22 cellular contexts compared by ENCODE assay signal in genomic region chr3:126340943-126341754, GRCh38. TPM values are rescaled to one million over a fixed set of nuclear protein-coding genes. Genes with fewer than 3 reads are reported as not detected.
DNase-seq lines count a peak whose midpoint lies in the region; ATAC-seq and TF ChIP-seq lines count a peak whose summit lies in the region.
"Had no signal": no experiment of that assay in that cellular context is flagged by ENCODE, and none has a peak within 500 bp of the region (broad histone marks: within the 10 kb centered on the region; RNA-seq: fewer than 3 reads in every experiment).

No MANE protein-coding gene starts in this region.

- ATAC-seq in natural killer cell, result no peak
- no peak for ATAC-seq in natural killer cell treated with Interleukin-12 subunit alpha and Interleukin-12 subunit beta and Interleukin-15 and Interleukin-18, amount 100 ng/mL, for 72 hours
- no peak for ATAC-seq in HG03520 (IDR thresholded peaks at IDR 0.05; ENCODE audit: unreplicated experiment)
- ATAC-seq in GM21786 (IDR thresholded peaks at IDR 0.05; ENCODE audit: unreplicated experiment), result no peak
- ATAC-seq: T-cell had no signal

- intact Hi-C loops in natural killer cell (cut with micrococcal nuclease), result no loop called here
- intact Hi-C loops in posterior vena cava (cut with DNase I), result no loop called here
- intact Hi-C loops in A673 (cut with micrococcal nuclease; ENCODE audit: unreplicated experiment), result no loop called here

- POLR2A ChIA-PET in A673 (lab: Charles Lee; ENCODE audit: low non-redundant PET), result no interaction called here

- no peak overlapping the region for H3K27ac Mint-ChIP-seq in natural killer cell
- no peak overlapping the region for H3K27ac Mint-ChIP-seq in natural killer cell treated with Interleukin-12 subunit alpha and Interleukin-12 subunit beta and Interleukin-15 and Interleukin-18, amount 100 ng/mL, for 72 hours
- H3K27ac Mint-ChIP-seq: activated naive CD4-positive, alpha-beta T cell treated with anti-CD3 and anti-CD28 coated beads, Interleukin-2, amount 10 ng/mL, durations not matched to agents 7 days and 5 days; brain; dendritic cell treated with granulocyte-macrophage colony-stimulating factor and Interleukin-4, amounts not matched to agents 40 ng/mL and 50 ng/mL, for 4 days; stimulated activated effector memory CD8-positive, alpha-beta T cell treated with anti-CD3 and anti-CD28 coated beads, Interleukin-12 subunit alpha, Interleukin-12 subunit beta, amount 100 ng/mL, for 72 hours; T-cell had no signal

- no peak overlapping the region for H3K4me3 Mint-ChIP-seq in natural killer cell
- no peak overlapping the region for H3K4me3 Mint-ChIP-seq in natural killer cell treated with Interleukin-12 subunit alpha and Interleukin-12 subunit beta and Interleukin-15 and Interleukin-18, amount 100 ng/mL, for 72 hours
- H3K4me3 Mint-ChIP-seq: activated naive CD4-positive, alpha-beta T cell treated with anti-CD3 and anti-CD28 coated beads, Interleukin-2, amount 10 ng/mL, durations not matched to agents 7 days and 5 days; brain; dendritic cell treated with granulocyte-macrophage colony-stimulating factor and Interleukin-4, amounts not matched to agents 40 ng/mL and 50 ng/mL, for 4 days; stimulated activated effector memory CD8-positive, alpha-beta T cell treated with anti-CD3 and anti-CD28 coated beads, Interleukin-12 subunit alpha, Interleukin-12 subunit beta, amount 100 ng/mL, for 72 hours; T-cell had no signal

- no peaks in the 10 kb centered on the region for H3K9me3 ChIP-seq in A673 (ENCODE audit: low read depth, low read length, poor library complexity, severe bottlenecking)
- H3K9me3 ChIP-seq: Caco-2, psoas muscle had no signal

- H3K4me1 ChIP-seq in A673 (ENCODE audit: insufficient read depth, low read length, poor library complexity, severe bottlenecking), result peaks cover 5% of the 10 kb centered on the region
- H3K4me1 ChIP-seq: Caco-2, psoas muscle had no signal

- no peaks in the 10 kb centered on the region for H3K27me3 ChIP-seq in A673 (replicated peaks; ENCODE audit: insufficient read depth, low read depth, low read length, poor library complexity)

- BruUV-seq in A673 (replicated peaks; lab: Mats Ljungman, UMichigan), result no TSS peak

- CTCF ChIA-PET in A673 (lab: Charles Lee), result no interaction called here

- no peaks in the 10 kb centered on the region for H3K4me1 Mint-ChIP-seq in natural killer cell
- no peaks in the 10 kb centered on the region for H3K4me1 Mint-ChIP-seq in natural killer cell treated with Interleukin-12 subunit alpha and Interleukin-12 subunit beta and Interleukin-15 and Interleukin-18, amount 100 ng/mL, for 72 hours (ENCODE audit: low read depth in 2 of 2)
- H3K4me1 Mint-ChIP-seq: activated naive CD4-positive, alpha-beta T cell treated with anti-CD3 and anti-CD28 coated beads, Interleukin-2, amount 10 ng/mL, durations not matched to agents 7 days and 5 days; stimulated activated effector memory CD8-positive, alpha-beta T cell treated with anti-CD3 and anti-CD28 coated beads, Interleukin-12 subunit alpha, Interleukin-12 subunit beta, amount 100 ng/mL, for 72 hours; T-cell had no signal

- no peaks in the 10 kb centered on the region for H3K36me3 ChIP-seq in A673 (ENCODE audit: insufficient read depth, low read length, poor library complexity, severe bottlenecking)

- no peaks in the 10 kb centered on the region for H3K36me3 Mint-ChIP-seq in natural killer cell
- no peaks in the 10 kb centered on the region for H3K36me3 Mint-ChIP-seq in natural killer cell treated with Interleukin-12 subunit alpha and Interleukin-12 subunit beta and Interleukin-15 and Interleukin-18, amount 100 ng/mL, for 72 hours
- H3K36me3 Mint-ChIP-seq: activated naive CD4-positive, alpha-beta T cell treated with anti-CD3 and anti-CD28 coated beads, Interleukin-2, amount 10 ng/mL, durations not matched to agents 7 days and 5 days; brain; stimulated activated effector memory CD8-positive, alpha-beta T cell treated with anti-CD3 and anti-CD28 coated beads, Interleukin-12 subunit alpha, Interleukin-12 subunit beta, amount 100 ng/mL, for 72 hours; T-cell had no signal

- peaks cover 3 to 14% of the 10 kb centered on the region in 2 donors for H3K27me3 Mint-ChIP-seq in natural killer cell (ENCODE audit: low read depth in 2 of 2)
- peaks cover 7 to 14% of the 10 kb centered on the region in 2 donors for H3K27me3 Mint-ChIP-seq in natural killer cell treated with Interleukin-12 subunit alpha and Interleukin-12 subunit beta and Interleukin-15 and Interleukin-18, amount 100 ng/mL, for 72 hours
- H3K27me3 Mint-ChIP-seq: brain had no signal

- no peak overlapping the region for H3K27ac ChIP-seq in A673 (ENCODE audit: low read depth, low read length, poor library complexity, severe bottlenecking)
- H3K27ac ChIP-seq: epithelial cell of prostate, psoas muscle, VCaP had no signal

- H3K4me3 ChIP-seq in A673 (ENCODE audit: low read depth, low read length, poor library complexity, severe bottlenecking), result no peak overlapping the region
- H3K4me3 ChIP-seq: psoas muscle had no signal

- no peaks in the 10 kb centered on the region for H3K9me3 Mint-ChIP-seq in natural killer cell
- H3K9me3 Mint-ChIP-seq in natural killer cell treated with Interleukin-12 subunit alpha and Interleukin-12 subunit beta and Interleukin-15 and Interleukin-18, amount 100 ng/mL, for 72 hours, result no peaks in the 10 kb centered on the region
- H3K9me3 Mint-ChIP-seq: activated naive CD4-positive, alpha-beta T cell treated with anti-CD3 and anti-CD28 coated beads, Interleukin-2, amount 10 ng/mL, durations not matched to agents 7 days and 5 days; dendritic cell treated with granulocyte-macrophage colony-stimulating factor and Interleukin-4, amounts not matched to agents 40 ng/mL and 50 ng/mL, for 4 days; stimulated activated effector memory CD8-positive, alpha-beta T cell treated with anti-CD3 and anti-CD28 coated beads, Interleukin-12 subunit alpha, Interleukin-12 subunit beta, amount 100 ng/mL, for 72 hours; T-cell had no signal

- TF ChIP-seq CTCF in natural killer cell (IDR thresholded peaks at IDR 0.05) (no peak), A673 (conservative IDR thresholded peaks at IDR 0.05; ENCODE audit: low read depth, low read length) (no peak)

- DNase-seq in natural killer cell (peak; percentile 7), islet precursor cell (peak; percentile 37), posterior vena cava (ENCODE audit: low spot score) (peak; percentile 74), A673 (ENCODE audit: low spot score) (no peak), SW 1271 (lab: John Stamatoyannopoulos, UW) (no peak)
- no peak for DNase-seq in natural killer cell treated with Interleukin-12 subunit alpha and Interleukin-12 subunit beta and Interleukin-15 and Interleukin-18, amount 100 ng/mL, for 72 hours (ENCODE audit: low spot score)
- DNase-seq: activated naive CD4-positive, alpha-beta T cell treated with anti-CD3 and anti-CD28 coated beads, Interleukin-2, amount 10 ng/mL, durations not matched to agents 7 days and 5 days; AML-193; foreskin melanocyte; NCI-H1417 treated with DMSO at 0.1 percent for 48 hours had no signal

RNA-seq across cellular contexts. Expression of gene KLF15, which starts 16.1 kb away (rescaled TPM):
- total RNA-seq in natural killer cell, result under 1 TPM; 0.23 to 0.38 (median 0.36) TPM
- under 1 TPM in 1 of 2 donors, not detected in 1; 0.26 TPM for total RNA-seq in natural killer cell treated with Interleukin-12 subunit alpha and Interleukin-12 subunit beta and Interleukin-15 and Interleukin-18, amount 100 ng/mL, for 72 hours
- 10 to 100 TPM; 10.6 to 15.5 TPM for total RNA-seq in posterior vena cava
- total RNA-seq in A673 (2021), result 32.1 and 32.6 TPM in 2 replicates

RNA-seq across cellular contexts. Expression of gene CFAP100, which starts 53.6 kb away (rescaled TPM):
- total RNA-seq in natural killer cell (not detected), posterior vena cava (not detected), A673 (2021) (not detected in 2 replicates)
- not detected for total RNA-seq in natural killer cell treated with Interleukin-12 subunit alpha and Interleukin-12 subunit beta and Interleukin-15 and Interleukin-18, amount 100 ng/mL, for 72 hours
- total RNA-seq: Caco-2, lower leg skin, psoas muscle, RPMI7951, T-cell had no signal

Comparison
In these comparisons a context has a peak if more than half of its experiments do, and no peak if none do; other contexts are left out.
1. DNase-seq: peak in natural killer cell (single experiment), islet precursor cell (single experiment) and posterior vena cava (single experiment); none in natural killer cell treated with Interleukin-12 subunit alpha and Interleukin-12 subunit beta and Interleukin-15 and Interleukin-18, amount 100 ng/mL, for 72 hours (single experiment), A673 (single experiment) and SW 1271 (0 of 2).
2. RNA of gene KLF15, which starts 16.1 kb away (total RNA-seq): 32.1 to 32.6 TPM in A673 and 10.6 to 15.5 TPM in posterior vena cava; 0.23 to 0.38 TPM in natural killer cell and 0.26 TPM in natural killer cell treated with Interleukin-12 subunit alpha and Interleukin-12 subunit beta and Interleukin-15 and Interleukin-18, amount 100 ng/mL, for 72 hours; every median in the first group is over 4 times any median in the second.